Comparison of ENCODE assay signal across 25 cellular contexts in genomic region chr12:57332646-57333312, GRCh38.
DNase-seq lines count a peak whose midpoint lies in the region; FAIRE-seq and TF ChIP-seq lines count a peak whose summit lies in the region.
"Had no signal": no experiment of that assay in that cellular context is flagged by ENCODE, and none has a peak within 500 bp of the region (broad histone marks: within the 10 kb centered on the region; RNA-seq: fewer than 3 reads in every experiment).

No MANE protein-coding gene starts in this region.

- no peaks in the 10 kb centered on the region for H4K20me1 ChIP-seq in astrocyte (ENCODE audit: insufficient read depth, low read length)

- H3K36me3 Mint-ChIP-seq in astrocyte (ENCODE audit: low read depth, unreplicated experiment) (peaks cover 5% of the 10 kb centered on the region), progenitor cell of endocrine pancreas (ENCODE audit: insufficient read depth) (peaks cover 18% of the 10 kb centered on the region)

- DNase-seq in HCEC 1CT (peak; percentile 15), astrocyte (ENCODE audit: low read depth) (peak; percentile 16), fibroblast of pulmonary artery (ENCODE audit: low read depth) (peak; percentile 13), progenitor cell of endocrine pancreas (ENCODE audit: low spot score, unreplicated experiment) (no peak), germinal center (ENCODE audit: low spot score) (no peak), NCI-H526 treated with DMSO at 0.1 percent for 48 hours (lab: John Stamatoyannopoulos, UW) (no peak)
- DNase-seq in activated CD4-positive, CD25-positive, alpha-beta regulatory T cell treated with anti-CD3 and anti-CD28 coated beads, Interleukin-2, amount 50 U/mL, for 72 hours, result no peak
- DNase-seq: activated CD4-positive, alpha-beta T cell treated with anti-CD3 and anti-CD28 coated beads for 1 hour; activated naive CD4-positive, alpha-beta T cell treated with Interleukin-2 at 50 U/mL for 16 hours; activated T-cell treated with anti-CD3 and anti-CD28 coated beads, Interleukin-2, amount 50 U/mL, for 1 hour; amniotic stem cell; CD4-positive, alpha-beta T cell; heart left ventricle; Karpas-422; left cardiac atrium; mesendoderm; naive thymus-derived CD4-positive, alpha-beta T cell; NCI-H526; pancreas; right cardiac atrium; SJCRH30; stimulated activated naive CD8-positive, alpha-beta T cell treated with anti-CD3 and anti-CD28 coated beads, Interleukin-15, Interleukin-2, amounts not matched to agents 100 U/mL and 50 U/mL, for 24 hours had no signal

- H3K9me3 ChIP-seq in astrocyte (ENCODE audit: insufficient read depth, low read depth, low read length), result no peaks in the 10 kb centered on the region
- H3K9me3 ChIP-seq: heart left ventricle, pancreas had no signal

- H3K4me2 ChIP-seq in astrocyte (ENCODE audit: low read length), result no peak overlapping the region

- H3K27me3 Mint-ChIP-seq in astrocyte (ENCODE audit: low read depth, unreplicated experiment), result no peaks in the 10 kb centered on the region
- no peaks in the 10 kb centered on the region for H3K27me3 Mint-ChIP-seq in progenitor cell of endocrine pancreas
- H3K27me3 Mint-ChIP-seq: CD4-positive, alpha-beta T cell; dendritic cell treated with granulocyte-macrophage colony-stimulating factor and Interleukin-4, amounts not matched to agents 40 ng/mL and 50 ng/mL, for 4 days; naive thymus-derived CD4-positive, alpha-beta T cell had no signal

- H3K36me3 ChIP-seq in astrocyte (ENCODE audit: insufficient read depth, low read length), result no peaks in the 10 kb centered on the region
- H3K36me3 ChIP-seq: pancreas, SJCRH30 had no signal

- H3K4me3 ChIP-seq in astrocyte (ENCODE audit: insufficient read depth, low read depth, low read length) (no peak overlapping the region), fibroblast of pulmonary artery (replicated peaks; ENCODE audit: low read depth, low read length) (no peak overlapping the region)
- H3K4me3 ChIP-seq: heart left ventricle, pancreas, SJCRH30 had no signal

- no peaks in the 10 kb centered on the region for H3K27me3 ChIP-seq in astrocyte (ENCODE audit: insufficient read depth, low read length)
- H3K27me3 ChIP-seq: heart left ventricle, pancreas, SJCRH30 had no signal

- peak; percentile 41 for FAIRE-seq in astrocyte (lab: Jason Lieb, UNC)
- FAIRE-seq: endometrium, pancreas, RCC 7860 had no signal

- H3K27ac Mint-ChIP-seq in astrocyte (ENCODE audit: unreplicated experiment) (no peak overlapping the region), progenitor cell of endocrine pancreas (peak overlapping the region; percentile 54)
- H3K27ac Mint-ChIP-seq: CD4-positive, alpha-beta T cell; dendritic cell treated with granulocyte-macrophage colony-stimulating factor and Interleukin-4, amounts not matched to agents 40 ng/mL and 50 ng/mL, for 4 days had no signal

- H2AFZ ChIP-seq in astrocyte (ENCODE audit: low read depth, low read length), result no peak overlapping the region

- H3K4me3 Mint-ChIP-seq in astrocyte (ENCODE audit: unreplicated experiment) (no peak overlapping the region), progenitor cell of endocrine pancreas (ENCODE audit: low read depth) (no peak overlapping the region)
- H3K4me3 Mint-ChIP-seq: CD4-positive, alpha-beta T cell; dendritic cell treated with granulocyte-macrophage colony-stimulating factor and Interleukin-4, amounts not matched to agents 40 ng/mL and 50 ng/mL, for 4 days; naive thymus-derived CD4-positive, alpha-beta T cell had no signal

- TF ChIP-seq CTCF in astrocyte (IDR thresholded peaks at IDR 0.05; ENCODE audit: insufficient read depth, low read depth, low read length) (no peak), fibroblast of pulmonary artery (IDR thresholded peaks at IDR 0.05; ENCODE audit: low read length, missing control alignments) (no peak), progenitor cell of endocrine pancreas (IDR thresholded peaks at IDR 0.05; ENCODE audit: unreplicated experiment) (no peak)

- peaks cover 3% of the 10 kb centered on the region for H3K9me3 Mint-ChIP-seq in astrocyte (ENCODE audit: unreplicated experiment)
- H3K9me3 Mint-ChIP-seq in progenitor cell of endocrine pancreas (ENCODE audit: low read depth), result peaks cover 7% of the 10 kb centered on the region
- H3K9me3 Mint-ChIP-seq: CD4-positive, alpha-beta T cell; dendritic cell treated with granulocyte-macrophage colony-stimulating factor and Interleukin-4, amounts not matched to agents 40 ng/mL and 50 ng/mL, for 4 days had no signal

- no peaks in the 10 kb centered on the region for H3K4me1 ChIP-seq in astrocyte (ENCODE audit: insufficient read depth, low read length)
- H3K4me1 ChIP-seq: pancreas, SJCRH30 had no signal

- no peaks in the 10 kb centered on the region for H3K4me1 Mint-ChIP-seq in astrocyte (ENCODE audit: low read depth, unreplicated experiment)
- peaks cover 3% of the 10 kb centered on the region for H3K4me1 Mint-ChIP-seq in progenitor cell of endocrine pancreas (ENCODE audit: low read depth)

- no peak overlapping the region for H3K27ac ChIP-seq in astrocyte (ENCODE audit: low read depth, low read length)
- H3K27ac ChIP-seq: heart left ventricle, pancreas, SJCRH30 had no signal

- no peaks in the 10 kb centered on the region for H3K79me2 ChIP-seq in astrocyte (ENCODE audit: insufficient read depth, low read length)

- H3K9ac ChIP-seq in astrocyte (ENCODE audit: low read length), result no peak overlapping the region

Comparison
In these comparisons a context has a peak if more than half of its experiments do, and no peak if none do; other contexts are left out.
1. DNase-seq: peak in HCEC 1CT (single experiment), astrocyte (single experiment) and fibroblast of pulmonary artery (single experiment); none in progenitor cell of endocrine pancreas (single experiment), germinal center (single experiment), activated CD4-positive, CD25-positive, alpha-beta regulatory T cell treated with anti-CD3 and anti-CD28 coated beads, Interleukin-2, amount 50 U/mL, for 72 hours (single experiment) and NCI-H526 treated with DMSO at 0.1 percent for 48 hours (single experiment).